ENCODE assay signal across 13 cellular contexts in the genomic region with DNA sequence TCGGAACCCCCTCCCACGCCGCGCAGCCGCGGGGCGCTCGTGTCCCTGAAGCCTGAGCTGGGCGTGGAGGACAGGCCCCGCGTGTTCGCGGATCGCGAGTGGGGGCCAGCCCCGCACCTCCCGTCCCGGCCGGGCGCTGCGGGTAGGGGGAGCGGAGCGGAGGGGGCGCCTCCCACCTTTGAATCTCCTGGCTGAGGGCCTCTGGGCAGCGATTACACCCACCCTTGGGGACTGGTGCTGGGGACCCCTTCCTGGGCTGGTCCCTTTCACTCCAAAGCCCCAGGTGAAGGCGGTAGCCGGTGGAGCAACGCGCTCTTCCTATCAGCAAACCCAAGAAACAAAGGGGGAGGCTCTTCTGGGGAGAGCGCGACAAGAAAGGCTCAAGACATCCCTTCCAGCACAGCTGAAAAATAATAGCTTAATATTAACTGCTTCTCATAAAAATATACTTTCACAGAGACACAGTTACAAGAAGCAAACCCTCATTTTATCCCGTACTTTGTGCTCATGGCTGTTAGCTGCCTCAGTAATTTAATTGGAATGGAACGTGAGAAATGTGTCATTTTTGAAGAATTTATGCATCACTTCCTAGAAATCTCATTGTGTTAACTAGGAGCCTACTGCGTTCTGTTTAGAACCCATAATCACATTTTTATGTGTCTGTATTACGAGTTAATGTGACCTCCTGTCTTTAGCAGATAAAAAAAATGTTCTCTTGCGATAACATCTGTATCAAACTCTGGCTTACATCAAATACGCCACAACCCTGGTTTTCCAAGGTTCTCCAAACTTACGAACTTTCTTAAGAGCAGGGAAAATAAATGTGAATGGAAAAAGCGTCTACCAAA. TPM values are rescaled to one million over a fixed set of nuclear protein-coding genes. Genes with fewer than 3 reads are reported as not detected.
DNase-seq lines count a peak whose midpoint lies in the region; ATAC-seq and TF ChIP-seq lines count a peak whose summit lies in the region.
"Had no signal": no experiment of that assay in that cellular context is flagged by ENCODE, and none has a peak within 500 bp of the region (broad histone marks: within the 10 kb centered on the region; RNA-seq: fewer than 3 reads in every experiment).

No MANE protein-coding gene starts in this region.

- peaks cover 0 to 33% (median 10%) of the 10 kb centered on the region in 4 donors for H3K4me1 ChIP-seq in tibial nerve

- no peak for DNase-seq in activated CD4-positive, alpha-beta T cell treated with anti-CD3 and anti-CD28 coated beads, Interleukin-2, amount 10 ng/mL, durations not matched to agents 24 days and 14 days
- no peak for DNase-seq in activated CD4-positive, alpha-beta T cell treated with anti-CD3 and anti-CD28 coated beads, Interleukin-2, amount 50 U/mL, for 48 hours
- DNase-seq in SW480 (ENCODE audit: low spot score): peak; percentile 10
- DNase-seq in glutamatergic neuron: no peak
- DNase-seq in stimulated activated naive B cell treated with anti-CD40 and anti-IgM and Interleukin-4, amounts not matched to agents 10 μg/mL and 1 μg/mL and 100 μg/mL, for 72 hours: no peak
- DNase-seq in tibial nerve (ENCODE audit: low spot score in 2 of 2): no peak
- no peak for DNase-seq in COLO829 (ENCODE audit: low spot score)
- DNase-seq: activated T-cell treated with anti-CD3 and anti-CD28 coated beads, Interleukin-2, amount 50 U/mL, for 24 hours had no signal

- H3K27ac Mint-ChIP-seq in activated CD4-positive, alpha-beta T cell treated with anti-CD3 and anti-CD28 coated beads, Interleukin-2, amount 10 ng/mL, durations not matched to agents 24 days and 14 days: peak overlapping the region; percentile 56
- no peak overlapping the region for H3K27ac Mint-ChIP-seq in glutamatergic neuron (ENCODE audit: unreplicated experiment)
- peak overlapping the region; percentile 89 for H3K27ac Mint-ChIP-seq in stimulated activated naive B cell treated with anti-CD40 and anti-IgM and Interleukin-4, amounts not matched to agents 10 μg/mL and 1 μg/mL and 100 μg/mL, for 72 hours
- H3K27ac Mint-ChIP-seq: activated T-cell treated with anti-CD3 and anti-CD28 coated beads, Interleukin-2, amount 50 U/mL, for 24 hours had no signal

- no peak overlapping the region for H3K27ac ChIP-seq in tibial nerve
- H3K27ac ChIP-seq: BLaER1, neutrophil had no signal

- WGBS in tibial nerve, 2 donors: 11 to 17% methylated on average over 16 to 31 of the region's 39 CpGs

- no peaks in the 10 kb centered on the region for H3K36me3 Mint-ChIP-seq in activated CD4-positive, alpha-beta T cell treated with anti-CD3 and anti-CD28 coated beads, Interleukin-2, amount 10 ng/mL, durations not matched to agents 24 days and 14 days (ENCODE audit: low read depth)
- peaks cover 5% of the 10 kb centered on the region for H3K36me3 Mint-ChIP-seq in glutamatergic neuron (ENCODE audit: unreplicated experiment)
- H3K36me3 Mint-ChIP-seq in stimulated activated naive B cell treated with anti-CD40 and anti-IgM and Interleukin-4, amounts not matched to agents 10 μg/mL and 1 μg/mL and 100 μg/mL, for 72 hours: peaks cover 3% of the 10 kb centered on the region in 2 donors

- H3K36me3 ChIP-seq in tibial nerve: peaks cover 0 to 2% (median 0%) of the 10 kb centered on the region in 3 donors
- H3K36me3 ChIP-seq: BLaER1, neutrophil had no signal

- H3K27me3 ChIP-seq in tibial nerve: peaks cover 0 to 83% of the 10 kb centered on the region in 2 donors

- H3K9me3 Mint-ChIP-seq in activated CD4-positive, alpha-beta T cell treated with anti-CD3 and anti-CD28 coated beads, Interleukin-2, amount 10 ng/mL, durations not matched to agents 24 days and 14 days: no peaks in the 10 kb centered on the region
- no peaks in the 10 kb centered on the region for H3K9me3 Mint-ChIP-seq in glutamatergic neuron (ENCODE audit: unreplicated experiment)
- peaks cover 1 to 3% of the 10 kb centered on the region in 2 donors for H3K9me3 Mint-ChIP-seq in stimulated activated naive B cell treated with anti-CD40 and anti-IgM and Interleukin-4, amounts not matched to agents 10 μg/mL and 1 μg/mL and 100 μg/mL, for 72 hours
- H3K9me3 Mint-ChIP-seq: activated T-cell treated with anti-CD3 and anti-CD28 coated beads, Interleukin-2, amount 50 U/mL, for 24 hours had no signal

- no peak for TF ChIP-seq POLR2A in tibial nerve (IDR thresholded peaks at IDR 0.05)

- intact Hi-C loops in activated CD4-positive, alpha-beta T cell treated with anti-CD3 and anti-CD28 coated beads, Interleukin-2, amount 10 ng/mL, durations not matched to agents 24 days and 14 days (cut with micrococcal nuclease): loop anchor here (1.0 to 10.0 kb wide), 4 partner anchors 9 to 685 kb away; a partner anchor contains a TSS

- H3K4me1 Mint-ChIP-seq in activated CD4-positive, alpha-beta T cell treated with anti-CD3 and anti-CD28 coated beads, Interleukin-2, amount 10 ng/mL, durations not matched to agents 24 days and 14 days: no peaks in the 10 kb centered on the region
- H3K4me1 Mint-ChIP-seq in glutamatergic neuron (ENCODE audit: low read depth, unreplicated experiment): peaks cover 6% of the 10 kb centered on the region
- H3K4me1 Mint-ChIP-seq in stimulated activated naive B cell treated with anti-CD40 and anti-IgM and Interleukin-4, amounts not matched to agents 10 μg/mL and 1 μg/mL and 100 μg/mL, for 72 hours: peaks cover 1 to 8% of the 10 kb centered on the region in 2 donors

- H3K27me3 Mint-ChIP-seq in activated CD4-positive, alpha-beta T cell treated with anti-CD3 and anti-CD28 coated beads, Interleukin-2, amount 10 ng/mL, durations not matched to agents 24 days and 14 days: peaks cover 52% of the 10 kb centered on the region
- peaks cover 14% of the 10 kb centered on the region for H3K27me3 Mint-ChIP-seq in glutamatergic neuron (ENCODE audit: unreplicated experiment)
- H3K27me3 Mint-ChIP-seq in stimulated activated naive B cell treated with anti-CD40 and anti-IgM and Interleukin-4, amounts not matched to agents 10 μg/mL and 1 μg/mL and 100 μg/mL, for 72 hours: peaks cover 68 to 95% of the 10 kb centered on the region in 2 donors

- H3K4me3 Mint-ChIP-seq in activated CD4-positive, alpha-beta T cell treated with anti-CD3 and anti-CD28 coated beads, Interleukin-2, amount 10 ng/mL, durations not matched to agents 24 days and 14 days: no peak overlapping the region
- peak overlapping the region; percentile 80 for H3K4me3 Mint-ChIP-seq in glutamatergic neuron (ENCODE audit: unreplicated experiment)
- H3K4me3 Mint-ChIP-seq in stimulated activated naive B cell treated with anti-CD40 and anti-IgM and Interleukin-4, amounts not matched to agents 10 μg/mL and 1 μg/mL and 100 μg/mL, for 72 hours: peak overlapping the region in 1 of 2 donors; percentile 57
- H3K4me3 Mint-ChIP-seq: activated T-cell treated with anti-CD3 and anti-CD28 coated beads, Interleukin-2, amount 50 U/mL, for 24 hours had no signal

- ATAC-seq in stimulated activated naive B cell treated with anti-CD40 and anti-IgM and Interleukin-4, amounts not matched to agents 10 μg/mL and 1 μg/mL and 100 μg/mL, for 72 hours (replicated peaks): no peak
- no peak for ATAC-seq in HG02763 (IDR thresholded peaks at IDR 0.05; ENCODE audit: unreplicated experiment)
- ATAC-seq: esophagus mucosa, Right ventricle myocardium inferior had no signal

- TF ChIP-seq EP300 in tibial nerve (IDR thresholded peaks at IDR 0.05): peak in 1 of 2 donors; percentile 5

- TF ChIP-seq CTCF in glutamatergic neuron (IDR thresholded peaks at IDR 0.05; ENCODE audit: partially characterized antibody, unreplicated experiment): no peak
- TF ChIP-seq CTCF in tibial nerve (IDR thresholded peaks at IDR 0.05): no peak

- H3K4me3 ChIP-seq in tibial nerve: peak overlapping the region in 1 of 4 donors; percentile 1
- H3K4me3 ChIP-seq: BLaER1 had no signal

- peaks cover 0 to 5% (median 0%) of the 10 kb centered on the region in 4 donors for H3K9me3 ChIP-seq in tibial nerve
- H3K9me3 ChIP-seq: neutrophil had no signal

RNA-seq across cellular contexts. Expression of a gene that starts 11.7 kb away (rescaled TPM):
- not detected in 2 replicates for total RNA-seq in activated CD4-positive, alpha-beta T cell treated with anti-CD3 and anti-CD28 coated beads, Interleukin-2, amount 10 ng/mL, durations not matched to agents 24 days and 14 days
- total RNA-seq in glutamatergic neuron (ENCODE audit: unreplicated experiment) (1.2 TPM), tibial nerve (not detected)
- total RNA-seq: esophagus mucosa, Right ventricle myocardium inferior had no signal
